ENCODE assay signal across 1 cellular context in the genomic region with DNA sequence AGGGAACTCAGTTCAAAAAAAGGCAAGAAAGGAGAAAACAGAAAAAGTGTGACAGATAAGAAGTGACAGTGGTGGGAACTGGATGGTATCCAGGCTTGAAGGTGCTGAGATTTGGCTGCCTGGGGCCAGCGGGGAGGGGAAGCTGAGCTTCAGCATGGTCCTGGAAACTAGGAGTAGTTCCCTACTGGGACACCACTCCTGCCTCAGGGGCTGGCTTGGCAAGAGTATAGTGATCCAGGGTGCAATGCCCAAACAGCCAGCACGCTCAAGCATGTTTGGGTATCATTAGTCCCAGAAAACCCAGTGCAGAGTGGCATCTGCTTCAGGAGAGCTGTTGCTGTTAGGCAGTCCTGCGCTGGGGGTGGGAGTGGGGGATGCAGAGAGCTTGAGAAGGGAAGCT.
TF ChIP-seq lines count a peak whose summit lies in the region.

No MANE protein-coding gene starts in this region.

TF ChIP-seq in GM23338, 12 proteins besides CTCF, POLR2A, EP300 and RAD21 (continued from another document):
- TF ChIP-seq, protein P1, sequence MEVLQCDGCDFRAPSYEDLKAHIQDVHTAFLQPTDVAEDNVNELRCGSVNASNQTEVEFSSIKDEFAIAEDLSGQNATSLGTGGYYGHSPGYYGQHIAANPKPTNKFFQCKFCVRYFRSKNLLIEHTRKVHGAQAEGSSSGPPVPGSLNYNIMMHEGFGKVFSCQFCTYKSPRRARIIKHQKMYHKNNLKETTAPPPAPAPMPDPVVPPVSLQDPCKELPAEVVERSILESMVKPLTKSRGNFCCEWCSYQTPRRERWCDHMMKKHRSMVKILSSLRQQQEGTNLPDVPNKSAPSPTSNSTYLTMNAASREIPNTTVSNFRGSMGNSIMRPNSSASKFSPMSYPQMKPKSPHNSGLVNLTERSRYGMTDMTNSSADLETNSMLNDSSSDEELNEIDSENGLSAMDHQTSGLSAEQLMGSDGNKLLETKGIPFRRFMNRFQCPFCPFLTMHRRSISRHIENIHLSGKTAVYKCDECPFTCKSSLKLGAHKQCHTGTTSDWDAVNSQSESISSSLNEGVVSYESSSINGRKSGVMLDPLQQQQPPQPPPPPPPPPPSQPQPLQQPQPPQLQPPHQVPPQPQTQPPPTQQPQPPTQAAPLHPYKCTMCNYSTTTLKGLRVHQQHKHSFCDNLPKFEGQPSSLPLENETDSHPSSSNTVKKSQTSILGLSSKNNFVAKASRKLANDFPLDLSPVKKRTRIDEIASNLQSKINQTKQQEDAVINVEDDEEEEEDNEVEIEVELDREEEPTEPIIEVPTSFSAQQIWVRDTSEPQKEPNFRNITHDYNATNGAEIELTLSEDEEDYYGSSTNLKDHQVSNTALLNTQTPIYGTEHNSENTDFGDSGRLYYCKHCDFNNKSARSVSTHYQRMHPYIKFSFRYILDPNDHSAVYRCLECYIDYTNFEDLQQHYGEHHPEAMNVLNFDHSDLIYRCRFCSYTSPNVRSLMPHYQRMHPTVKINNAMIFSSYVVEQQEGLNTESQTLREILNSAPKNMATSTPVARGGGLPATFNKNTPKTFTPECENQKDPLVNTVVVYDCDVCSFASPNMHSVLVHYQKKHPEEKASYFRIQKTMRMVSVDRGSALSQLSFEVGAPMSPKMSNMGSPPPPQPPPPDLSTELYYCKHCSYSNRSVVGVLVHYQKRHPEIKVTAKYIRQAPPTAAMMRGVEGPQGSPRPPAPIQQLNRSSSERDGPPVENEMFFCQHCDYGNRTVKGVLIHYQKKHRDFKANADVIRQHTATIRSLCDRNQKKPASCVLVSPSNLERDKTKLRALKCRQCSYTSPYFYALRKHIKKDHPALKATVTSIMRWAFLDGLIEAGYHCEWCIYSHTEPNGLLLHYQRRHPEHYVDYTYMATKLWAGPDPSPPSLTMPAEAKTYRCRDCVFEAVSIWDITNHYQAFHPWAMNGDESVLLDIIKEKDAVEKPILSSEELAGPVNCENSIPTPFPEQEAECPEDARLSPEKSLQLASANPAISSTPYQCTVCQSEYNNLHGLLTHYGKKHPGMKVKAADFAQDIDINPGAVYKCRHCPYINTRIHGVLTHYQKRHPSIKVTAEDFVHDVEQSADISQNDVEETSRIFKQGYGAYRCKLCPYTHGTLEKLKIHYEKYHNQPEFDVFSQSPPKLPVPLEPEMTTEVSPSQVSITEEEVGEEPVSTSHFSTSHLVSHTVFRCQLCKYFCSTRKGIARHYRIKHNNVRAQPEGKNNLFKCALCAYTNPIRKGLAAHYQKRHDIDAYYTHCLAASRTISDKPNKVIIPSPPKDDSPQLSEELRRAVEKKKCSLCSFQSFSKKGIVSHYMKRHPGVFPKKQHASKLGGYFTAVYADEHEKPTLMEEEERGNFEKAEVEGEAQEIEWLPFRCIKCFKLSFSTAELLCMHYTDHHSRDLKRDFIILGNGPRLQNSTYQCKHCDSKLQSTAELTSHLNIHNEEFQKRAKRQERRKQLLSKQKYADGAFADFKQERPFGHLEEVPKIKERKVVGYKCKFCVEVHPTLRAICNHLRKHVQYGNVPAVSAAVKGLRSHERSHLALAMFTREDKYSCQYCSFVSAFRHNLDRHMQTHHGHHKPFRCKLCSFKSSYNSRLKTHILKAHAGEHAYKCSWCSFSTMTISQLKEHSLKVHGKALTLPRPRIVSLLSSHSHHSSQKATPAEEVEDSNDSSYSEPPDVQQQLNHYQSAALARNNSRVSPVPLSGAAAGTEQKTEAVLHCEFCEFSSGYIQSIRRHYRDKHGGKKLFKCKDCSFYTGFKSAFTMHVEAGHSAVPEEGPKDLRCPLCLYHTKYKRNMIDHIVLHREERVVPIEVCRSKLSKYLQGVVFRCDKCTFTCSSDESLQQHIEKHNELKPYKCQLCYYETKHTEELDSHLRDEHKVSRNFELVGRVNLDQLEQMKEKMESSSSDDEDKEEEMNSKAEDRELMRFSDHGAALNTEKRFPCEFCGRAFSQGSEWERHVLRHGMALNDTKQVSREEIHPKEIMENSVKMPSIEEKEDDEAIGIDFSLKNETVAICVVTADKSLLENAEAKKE (CRISPR knock-in tag; IDR thresholded peaks at IDR 0.05): no peak
- no peak for TF ChIP-seq CREB1 (CRISPR knock-in tag; IDR thresholded peaks at IDR 0.05; ENCODE audit: low read depth)
- no peak for TF ChIP-seq STAT1 (IDR thresholded peaks at IDR 0.05; ENCODE audit: unreplicated experiment)
- TF ChIP-seq, protein P2, sequence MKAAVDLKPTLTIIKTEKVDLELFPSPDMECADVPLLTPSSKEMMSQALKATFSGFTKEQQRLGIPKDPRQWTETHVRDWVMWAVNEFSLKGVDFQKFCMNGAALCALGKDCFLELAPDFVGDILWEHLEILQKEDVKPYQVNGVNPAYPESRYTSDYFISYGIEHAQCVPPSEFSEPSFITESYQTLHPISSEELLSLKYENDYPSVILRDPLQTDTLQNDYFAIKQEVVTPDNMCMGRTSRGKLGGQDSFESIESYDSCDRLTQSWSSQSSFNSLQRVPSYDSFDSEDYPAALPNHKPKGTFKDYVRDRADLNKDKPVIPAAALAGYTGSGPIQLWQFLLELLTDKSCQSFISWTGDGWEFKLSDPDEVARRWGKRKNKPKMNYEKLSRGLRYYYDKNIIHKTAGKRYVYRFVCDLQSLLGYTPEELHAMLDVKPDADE (IDR thresholded peaks at IDR 0.05): no peak
- TF ChIP-seq JUNB (IDR thresholded peaks at IDR 0.05; ENCODE audit: unreplicated experiment): no peak
